Comparison of ENCODE assay signal across 10 cellular contexts in the genomic region with DNA sequence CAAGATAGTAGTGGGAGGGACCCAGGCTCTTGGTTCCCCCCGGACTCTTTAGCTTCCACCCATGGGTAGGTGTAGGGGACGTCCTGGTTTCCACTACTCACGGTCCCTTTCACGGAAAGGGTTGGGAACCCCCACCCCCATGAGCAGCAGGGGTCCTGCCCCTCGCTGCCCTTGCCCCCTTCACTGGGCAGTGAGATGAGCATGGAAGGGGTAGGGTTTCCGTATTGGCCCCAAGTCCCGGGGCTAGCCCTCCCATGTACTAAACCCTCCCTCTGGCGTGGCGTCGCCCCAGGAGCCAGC. TPM values are rescaled to one million over a fixed set of nuclear protein-coding genes. Genes with fewer than 3 reads are reported as not detected.
A peak's percentile ranks its signal among the peaks of the same experiment; 100 is the strongest.
DNase-seq lines count a peak whose midpoint lies in the region; ATAC-seq and TF ChIP-seq lines count a peak whose summit lies in the region.
"Had no signal": no experiment of that assay in that cellular context is flagged by ENCODE, and none has a peak within 500 bp of the region (broad histone marks: within the 10 kb centered on the region; RNA-seq: fewer than 3 reads in every experiment).

No MANE protein-coding gene starts in this region.

- no peak overlapping the region for H3K4me3 Mint-ChIP-seq in naive thymus-derived CD8-positive, alpha-beta T cell

- H3K27ac ChIP-seq in SK-N-MC: no peak overlapping the region
- H3K27ac ChIP-seq: neutrophil had no signal

- H3K27ac Mint-ChIP-seq in naive thymus-derived CD8-positive, alpha-beta T cell: peak overlapping the region in 2 of 10 donors; percentile 66 to 74

- H3K27me3 Mint-ChIP-seq in naive thymus-derived CD8-positive, alpha-beta T cell: no peaks in the 10 kb centered on the region
- H3K27me3 Mint-ChIP-seq: activated T-cell treated with anti-CD3 and anti-CD28 coated beads, Interleukin-2, amount 50 U/mL, for 24 hours had no signal

- POLR2A ChIA-PET in GM10248 (lab: Yijun Ruan, JAX): no interaction called here
- POLR2A ChIA-PET in naive thymus-derived CD8-positive, alpha-beta T cell (lab: Charles Lee): interaction anchor here (1.0 to 1.3 kb wide), 2 partner anchors 19 to 32 kb away, joined by 3 to 4 read pairs; a partner anchor contains a TSS

- peaks cover 0 to 57% (median 7%) of the 10 kb centered on the region in 3 donors for H3K36me3 Mint-ChIP-seq in naive thymus-derived CD8-positive, alpha-beta T cell

- TF ChIP-seq CTCF in GM10248 (IDR thresholded peaks at IDR 0.05; ENCODE audit: control extremely low read depth, extremely low read depth, low read depth, missing control alignments) (no peak), foreskin fibroblast (IDR thresholded peaks at IDR 0.05; ENCODE audit: low read depth, low read length) (no peak)

- H3K9ac ChIP-seq in SK-N-MC (ENCODE audit: insufficient read length): peak overlapping the region; percentile 90

- H3K9me3 ChIP-seq in SK-N-MC (ENCODE audit: low read depth, low read length): no peaks in the 10 kb centered on the region
- H3K9me3 ChIP-seq: neutrophil had no signal

- no peaks in the 10 kb centered on the region for H3K9me3 Mint-ChIP-seq in naive thymus-derived CD8-positive, alpha-beta T cell
- H3K9me3 Mint-ChIP-seq: activated T-cell treated with anti-CD3 and anti-CD28 coated beads, Interleukin-2, amount 50 U/mL, for 24 hours had no signal

- H3K4me3 ChIP-seq in SK-N-MC: peak overlapping the region; percentile 99
- peak overlapping the region; percentile 81 to 97 for H3K4me3 ChIP-seq in foreskin fibroblast (ENCODE audit: low read depth in 1 of 2, low read length in 2 of 2)
- H3K4me3 ChIP-seq in skeletal muscle cell (ENCODE audit: low read depth, low read length): peak overlapping the region; percentile 63

- peaks cover 16 to 44% (median 33%) of the 10 kb centered on the region in 4 donors for H3K4me1 Mint-ChIP-seq in naive thymus-derived CD8-positive, alpha-beta T cell

- CTCF ChIA-PET in GM10248 (lab: Yijun Ruan, JAX): interaction anchor here (0.9 to 3.0 kb wide), 7 partner anchors 9 to 140 kb away, joined by 3 to 13 read pairs (median 4); a partner anchor contains a TSS

- no peaks in the 10 kb centered on the region for H3K36me3 ChIP-seq in SK-N-MC (ENCODE audit: insufficient read depth, low read length)

- ATAC-seq in naive thymus-derived CD8-positive, alpha-beta T cell: no peak

- peak; percentile 13 for DNase-seq in GM10248 (ENCODE audit: extremely low spot score)
- no peak for DNase-seq in SK-N-MC (ENCODE audit: low read depth, low spot score)
- DNase-seq in foreskin fibroblast: no peak
- no peak for DNase-seq in skeletal muscle cell (ENCODE audit: low read depth)
- no peak for DNase-seq in naive thymus-derived CD8-positive, alpha-beta T cell
- no peak for DNase-seq in T-helper 1 cell
- DNase-seq in RPMI8226: no peak
- no peak for DNase-seq in NCI-H774 (lab: John Stamatoyannopoulos, UW)

RNA-seq across cellular contexts. Expression of a gene that starts 12.7 kb away (rescaled TPM):
- 10 to 100 TPM; 54.4 to 58.8 TPM for total RNA-seq in naive thymus-derived CD8-positive, alpha-beta T cell
- polyA plus RNA-seq in naive thymus-derived CD8-positive, alpha-beta T cell: 1 to 10 TPM; 4.3 to 6.9 (median 5.6) TPM

RNA-seq across cellular contexts. Expression of a gene that starts 19.0 kb away (rescaled TPM):
- total RNA-seq in naive thymus-derived CD8-positive, alpha-beta T cell: 10 to 100 TPM; 22.5 to 24.8 TPM
- 10 to 100 TPM; 42.2 to 53.3 (median 47.3) TPM for polyA plus RNA-seq in naive thymus-derived CD8-positive, alpha-beta T cell

RNA-seq across cellular contexts. Expression of a gene that starts 26.3 kb away (rescaled TPM):
- total RNA-seq in naive thymus-derived CD8-positive, alpha-beta T cell: 10 to 100 TPM; 44.6 to 49.0 TPM
- 100 to 1,000 TPM in 1 of 3 donors, 10 to 100 TPM in 2; 71.3 to 101 (median 80.5) TPM for polyA plus RNA-seq in naive thymus-derived CD8-positive, alpha-beta T cell

RNA-seq across cellular contexts. Expression of a gene that starts 29.1 kb away (rescaled TPM):
- 10 to 100 TPM; 59.5 to 64.8 TPM for total RNA-seq in naive thymus-derived CD8-positive, alpha-beta T cell
- polyA plus RNA-seq in naive thymus-derived CD8-positive, alpha-beta T cell: 1 to 10 TPM; 2.2 to 6.6 (median 4.5) TPM

RNA-seq across cellular contexts. Expression of a gene that starts 31.9 kb away (rescaled TPM):
- total RNA-seq in naive thymus-derived CD8-positive, alpha-beta T cell: 100 to 1,000 TPM; 158 to 166 TPM
- 10 to 100 TPM; 53.6 to 56.3 (median 53.6) TPM for polyA plus RNA-seq in naive thymus-derived CD8-positive, alpha-beta T cell
